20 cellular contexts compared by ENCODE assay signal in genomic region chr3:15782429-15782828, GRCh38. TPM values are rescaled to one million over a fixed set of nuclear protein-coding genes. Genes with fewer than 3 reads are reported as not detected.
DNase-seq lines count a peak whose midpoint lies in the region; ATAC-seq and TF ChIP-seq lines count a peak whose summit lies in the region.
"Had no signal": no experiment of that assay in that cellular context is flagged by ENCODE, and none has a peak within 500 bp of the region (broad histone marks: within the 10 kb centered on the region; RNA-seq: fewer than 3 reads in every experiment).

No MANE protein-coding gene starts in this region.

- H3K4me3 ChIP-seq in fibroblast of mammary gland (ENCODE audit: control insufficient read depth, low read depth, low read length) (peak overlapping the region; percentile 6), sigmoid colon (peak overlapping the region in 1 of 4 donors; percentile 6)
- H3K4me3 ChIP-seq: GM23338 had no signal

- H3K27me3 Mint-ChIP-seq in T-helper 17 cell, result no peaks in the 10 kb centered on the region
- H3K27me3 Mint-ChIP-seq: activated B cell treated with CpG ODN at 0.5 μM for 24 hours; activated naive CD8-positive, alpha-beta T cell treated with anti-CD3 and anti-CD28 coated beads for 36 hours; memory B cell; natural killer cell treated with Interleukin-12 subunit alpha and Interleukin-12 subunit beta and Interleukin-15 and Interleukin-18, amount 100 ng/mL, for 72 hours; stimulated activated naive CD8-positive, alpha-beta T cell treated with anti-CD3 and anti-CD28 coated beads, Interleukin-15, Interleukin-2, amounts not matched to agents 100 ng/mL and 50 ng/mL, for 24 hours had no signal

- H3K27ac ChIP-seq in sigmoid colon, result peak overlapping the region in 3 of 4 donors; percentile 41 to 63 (median 45)

- no peaks in the 10 kb centered on the region for H3K36me3 ChIP-seq in sigmoid colon

- peaks cover 51% of the 10 kb centered on the region for H3K4me1 Mint-ChIP-seq in T-helper 17 cell

- intact Hi-C loops in sigmoid colon (cut with DNase I), result no loop called here

- no peak for TF ChIP-seq EP300 in sigmoid colon (IDR thresholded peaks at IDR 0.05)

- H3K27me3 ChIP-seq in sigmoid colon, result no peaks in the 10 kb centered on the region

- TF ChIP-seq POLR2A in sigmoid colon (IDR thresholded peaks at IDR 0.05), result no peak

- DNase-seq in EH (ENCODE audit: low read depth) (peak; percentile 17), T-helper 17 cell (no peak), fibroblast of mammary gland (ENCODE audit: low read depth) (no peak), sigmoid colon (no peak)
- DNase-seq in stimulated activated CD4-positive, alpha-beta T cell treated with anti-CD3 and anti-CD28 coated beads, Interleukin-1b, Interleukin-23, amount 100 ng/mL, for 48 hours, result no peak
- no peak for DNase-seq in activated CD8-positive, alpha-beta memory T cell treated with anti-CD3 and anti-CD28 coated beads, Interleukin-2, amount 50 U/mL, for 48 hours
- no peak for DNase-seq in stimulated activated CD4-positive, alpha-beta T cell treated with anti-CD3 and anti-CD28 coated beads, Interleukin-4, amount 100 ng/mL, for 24 hours
- DNase-seq: activated B cell treated with CpG ODN at 0.5 μM for 24 hours; activated CD8-positive, alpha-beta T cell treated with anti-CD3 and anti-CD28 coated beads, Interleukin-2, amount 10 ng/mL, durations not matched to agents 7 days and 5 days; activated naive CD8-positive, alpha-beta T cell treated with anti-CD3 and anti-CD28 coated beads for 36 hours; activated T-cell treated with anti-CD3 and anti-CD28 coated beads, Interleukin-2, amount 50 U/mL, for 48 hours; CD8-positive, alpha-beta T cell; DMS79; NCI-H2171 had no signal

- TF ChIP-seq CTCF in fibroblast of mammary gland (conservative IDR thresholded peaks at IDR 0.05; ENCODE audit: control insufficient read depth, insufficient read depth, low read depth, low read length), result no peak
- TF ChIP-seq CTCF in sigmoid colon (IDR thresholded peaks at IDR 0.05), result no peak

- peaks cover 0 to 66% (median 30%) of the 10 kb centered on the region in 4 donors for H3K4me1 ChIP-seq in sigmoid colon

- ATAC-seq in T-helper 17 cell (no peak), GM18909 (IDR thresholded peaks at IDR 0.05; ENCODE audit: poor library complexity, unreplicated experiment) (no peak)
- ATAC-seq: activated CD8-positive, alpha-beta T cell treated with anti-CD3 and anti-CD28 coated beads, Interleukin-2, amount 10 ng/mL, durations not matched to agents 7 days and 5 days; CD8-positive, alpha-beta T cell; esophagus mucosa; natural killer cell treated with Interleukin-12 subunit alpha and Interleukin-12 subunit beta and Interleukin-15 and Interleukin-18, amount 100 ng/mL, for 72 hours had no signal

- H3K4me3 Mint-ChIP-seq in T-helper 17 cell, result peak overlapping the region; percentile 7
- H3K4me3 Mint-ChIP-seq: activated B cell treated with CpG ODN at 0.5 μM for 24 hours; activated CD8-positive, alpha-beta T cell treated with anti-CD3 and anti-CD28 coated beads, Interleukin-2, amount 10 ng/mL, durations not matched to agents 7 days and 5 days; activated naive CD8-positive, alpha-beta T cell treated with anti-CD3 and anti-CD28 coated beads for 36 hours; CD8-positive, alpha-beta T cell; GM23338; memory B cell; natural killer cell treated with Interleukin-12 subunit alpha and Interleukin-12 subunit beta and Interleukin-15 and Interleukin-18, amount 100 ng/mL, for 72 hours; stimulated activated naive CD8-positive, alpha-beta T cell treated with anti-CD3 and anti-CD28 coated beads, Interleukin-15, Interleukin-2, amounts not matched to agents 100 ng/mL and 50 ng/mL, for 24 hours had no signal

- H3K9me3 ChIP-seq in T-helper 17 cell (ENCODE audit: control insufficient read depth, low read length, poor library complexity, severe bottlenecking) (no peaks in the 10 kb centered on the region), sigmoid colon (no peaks in the 10 kb centered on the region)

- WGBS in sigmoid colon, 2 donors, result 93 to 94% methylated on average over 2 of the region's 2 CpGs

- H3K27ac Mint-ChIP-seq in T-helper 17 cell, result no peak overlapping the region
- H3K27ac Mint-ChIP-seq: activated B cell treated with CpG ODN at 0.5 μM for 24 hours; activated CD8-positive, alpha-beta T cell treated with anti-CD3 and anti-CD28 coated beads, Interleukin-2, amount 10 ng/mL, durations not matched to agents 7 days and 5 days; activated naive CD8-positive, alpha-beta T cell treated with anti-CD3 and anti-CD28 coated beads for 36 hours; CD8-positive, alpha-beta T cell; memory B cell; stimulated activated naive CD8-positive, alpha-beta T cell treated with anti-CD3 and anti-CD28 coated beads, Interleukin-15, Interleukin-2, amounts not matched to agents 100 ng/mL and 50 ng/mL, for 24 hours had no signal

- H3K36me3 Mint-ChIP-seq in T-helper 17 cell (ENCODE audit: low read depth), result peaks cover 14% of the 10 kb centered on the region

RNA-seq across cellular contexts. Expression of gene ANKRD28, which starts 15.3 kb away (rescaled TPM):
- total RNA-seq in T-helper 17 cell (100 to 1,000 TPM in 1 of 2 donors, 10 to 100 TPM in 1; 86.2 to 105 TPM), sigmoid colon (10 to 100 TPM; 41.5 to 64.5 (median 49.1) TPM)
- polyA plus RNA-seq in sigmoid colon, result 10 to 100 TPM; 13.4 to 15.6 (median 14.8) TPM
